26 cellular contexts compared by ENCODE assay signal in the genomic region with DNA sequence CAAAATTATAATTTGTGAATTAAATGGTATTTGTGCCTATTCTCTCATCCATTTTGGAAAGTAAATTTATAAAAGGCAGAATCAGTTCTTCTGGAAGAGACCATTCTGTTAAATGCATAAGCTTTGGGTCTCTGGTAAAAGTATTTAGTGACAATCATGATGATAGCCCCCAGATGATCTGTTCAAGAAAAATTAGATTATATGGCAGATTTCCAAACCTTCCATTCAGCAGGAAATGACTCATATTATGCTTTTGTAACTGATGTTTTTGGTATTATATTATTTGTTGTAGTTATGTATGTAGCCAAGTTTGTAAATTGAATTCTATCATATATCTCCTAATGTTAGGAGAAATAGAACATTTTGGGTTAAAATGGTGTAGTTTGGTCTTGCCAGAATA.
DNase-seq lines count a peak whose midpoint lies in the region; ATAC-seq and TF ChIP-seq lines count a peak whose summit lies in the region.
"Had no signal": no experiment of that assay in that cellular context is flagged by ENCODE, and none has a peak within 500 bp of the region (broad histone marks: within the 10 kb centered on the region; RNA-seq: fewer than 3 reads in every experiment).

No MANE protein-coding gene starts in this region.

- H3K27me3 ChIP-seq in RWPE2 (ENCODE audit: insufficient read depth, poor library complexity, severe bottlenecking) = no peaks in the 10 kb centered on the region
- no peaks in the 10 kb centered on the region for H3K27me3 ChIP-seq in CD8-positive, alpha-beta memory T cell (ENCODE audit: insufficient read depth, low read length, poor library complexity, severe bottlenecking)
- H3K27me3 ChIP-seq: cardiac muscle cell, left lung had no signal

- TF ChIP-seq CTCF in RWPE2 (IDR thresholded peaks at IDR 0.05; ENCODE audit: poor library complexity, severe bottlenecking) = no peak
- no peak for TF ChIP-seq CTCF in epithelial cell of esophagus (IDR thresholded peaks at IDR 0.05; ENCODE audit: insufficient read depth, low read depth, low read length, missing control alignments)
- TF ChIP-seq CTCF in osteocyte (IDR thresholded peaks at IDR 0.05) = no peak

- peaks cover 26% of the 10 kb centered on the region for H3K4me1 ChIP-seq in RWPE2 (ENCODE audit: insufficient read depth, poor library complexity, severe bottlenecking)
- H3K4me1 ChIP-seq in CD8-positive, alpha-beta memory T cell (ENCODE audit: insufficient read depth, low read length) = no peaks in the 10 kb centered on the region
- H3K4me1 ChIP-seq: HAP-1, left lung had no signal

- H3K4me1 Mint-ChIP-seq in osteocyte (ENCODE audit: unreplicated experiment) = peaks cover 13% of the 10 kb centered on the region
- H3K4me1 Mint-ChIP-seq in CD8-positive, alpha-beta memory T cell = no peaks in the 10 kb centered on the region
- H3K4me1 Mint-ChIP-seq: activated naive CD8-positive, alpha-beta T cell treated with anti-CD3 and anti-CD28 coated beads for 36 hours; IgD-negative memory B cell; neural crest cell; stimulated activated naive CD8-positive, alpha-beta T cell treated with anti-CD3 and anti-CD28 coated beads, Interleukin-15, amount 100 ng/mL, for 72 hours had no signal

- peak overlapping the region; percentile 12 for H3K27ac Mint-ChIP-seq in osteocyte (ENCODE audit: unreplicated experiment)
- H3K27ac Mint-ChIP-seq in CD8-positive, alpha-beta memory T cell = no peak overlapping the region
- H3K27ac Mint-ChIP-seq: activated naive CD8-positive, alpha-beta T cell treated with anti-CD3 and anti-CD28 coated beads for 36 hours; dendritic cell treated with granulocyte-macrophage colony-stimulating factor and Interleukin-4, amounts not matched to agents 40 ng/mL and 50 ng/mL, for 4 days; IgD-negative memory B cell; stimulated activated naive CD8-positive, alpha-beta T cell treated with anti-CD3 and anti-CD28 coated beads, Interleukin-15, amount 100 ng/mL, for 72 hours; type B pancreatic cell had no signal

- CTCF ChIA-PET in CD8-positive, alpha-beta memory T cell (lab: Charles Lee) = no interaction called here

- H3K27me3 Mint-ChIP-seq in osteocyte (ENCODE audit: unreplicated experiment) = no peaks in the 10 kb centered on the region
- H3K27me3 Mint-ChIP-seq in CD8-positive, alpha-beta memory T cell = no peaks in the 10 kb centered on the region
- H3K27me3 Mint-ChIP-seq: activated naive CD8-positive, alpha-beta T cell treated with anti-CD3 and anti-CD28 coated beads for 36 hours; dendritic cell treated with granulocyte-macrophage colony-stimulating factor and Interleukin-4, amounts not matched to agents 40 ng/mL and 50 ng/mL, for 4 days; IgD-negative memory B cell; stimulated activated naive CD8-positive, alpha-beta T cell treated with anti-CD3 and anti-CD28 coated beads, Interleukin-15, amount 100 ng/mL, for 72 hours; type B pancreatic cell had no signal

- H3K4me3 Mint-ChIP-seq in osteocyte (ENCODE audit: unreplicated experiment) = no peak overlapping the region
- no peak overlapping the region for H3K4me3 Mint-ChIP-seq in CD8-positive, alpha-beta memory T cell
- H3K4me3 Mint-ChIP-seq: activated naive CD8-positive, alpha-beta T cell treated with anti-CD3 and anti-CD28 coated beads for 36 hours; dendritic cell treated with granulocyte-macrophage colony-stimulating factor and Interleukin-4, amounts not matched to agents 40 ng/mL and 50 ng/mL, for 4 days; IgD-negative memory B cell; neural crest cell; stimulated activated naive CD8-positive, alpha-beta T cell treated with anti-CD3 and anti-CD28 coated beads, Interleukin-15, amount 100 ng/mL, for 72 hours; type B pancreatic cell had no signal

- no peaks in the 10 kb centered on the region for H3K36me3 Mint-ChIP-seq in osteocyte (ENCODE audit: unreplicated experiment)
- H3K36me3 Mint-ChIP-seq in CD8-positive, alpha-beta memory T cell = no peaks in the 10 kb centered on the region
- H3K36me3 Mint-ChIP-seq: activated naive CD8-positive, alpha-beta T cell treated with anti-CD3 and anti-CD28 coated beads for 36 hours; IgD-negative memory B cell; type B pancreatic cell had no signal

- H3K9me3 ChIP-seq in RWPE2 (ENCODE audit: severe bottlenecking) = no peaks in the 10 kb centered on the region
- no peaks in the 10 kb centered on the region for H3K9me3 ChIP-seq in CD8-positive, alpha-beta memory T cell (ENCODE audit: low read length)
- H3K9me3 ChIP-seq: HAP-1, left lung had no signal

- H3K9me3 Mint-ChIP-seq in osteocyte (ENCODE audit: unreplicated experiment) = no peaks in the 10 kb centered on the region
- peaks cover 0 to 5% (median 0%) of the 10 kb centered on the region in 5 donors for H3K9me3 Mint-ChIP-seq in CD8-positive, alpha-beta memory T cell
- H3K9me3 Mint-ChIP-seq: neural crest cell; stimulated activated naive CD8-positive, alpha-beta T cell treated with anti-CD3 and anti-CD28 coated beads, Interleukin-15, amount 100 ng/mL, for 72 hours; type B pancreatic cell had no signal

- DNase-seq in HS-27A (ENCODE audit: low read depth) (peak; percentile 40), RWPE2 (ENCODE audit: low spot score) (no peak), epithelial cell of esophagus (ENCODE audit: low read depth) (peak; percentile 60), osteocyte (ENCODE audit: extremely low spot score, unreplicated experiment) (no peak), T-helper 2 cell (no peak)
- DNase-seq in CD8-positive, alpha-beta memory T cell = no peak
- DNase-seq: activated CD4-positive, alpha-beta T cell treated with anti-CD3 and anti-CD28 coated beads for 48 hours; activated naive CD8-positive, alpha-beta T cell treated with anti-CD3 and anti-CD28 coated beads for 36 hours; DND-41; left lung; MM.1S; NCI-H1436 treated with DMSO at 0.1 percent for 48 hours; NCI-H2171; NCI-H526 treated with DMSO at 0.1 percent for 48 hours; SHP77 treated with DMSO at 0.1 percent for 48 hours; stimulated activated CD4-positive, alpha-beta T cell treated with anti-CD3 and anti-CD28 coated beads, Interleukin-4, amount 100 ng/mL, for 24 hours; stimulated activated naive CD8-positive, alpha-beta T cell treated with anti-CD3 and anti-CD28 coated beads, Interleukin-15, amount 100 ng/mL, for 72 hours; T-helper 1 cell had no signal

- peak overlapping the region; percentile 43 for H3K27ac ChIP-seq in RWPE2 (ENCODE audit: poor library complexity, severe bottlenecking)
- no peak overlapping the region for H3K27ac ChIP-seq in CD8-positive, alpha-beta memory T cell (ENCODE audit: low read depth, low read length)
- H3K27ac ChIP-seq: cardiac muscle cell, epithelial cell of prostate, left lung had no signal

- POLR2A ChIA-PET in CD8-positive, alpha-beta memory T cell (lab: Charles Lee) = no interaction called here

- H3K4me3 ChIP-seq in RWPE2 (ENCODE audit: severe bottlenecking) = no peak overlapping the region
- H3K4me3 ChIP-seq in epithelial cell of esophagus (ENCODE audit: low read length) = no peak overlapping the region
- no peak overlapping the region for H3K4me3 ChIP-seq in CD8-positive, alpha-beta memory T cell (ENCODE audit: low read length)
- H3K4me3 ChIP-seq: cardiac muscle cell, HAP-1, left lung had no signal

- H3K36me3 ChIP-seq in RWPE2 (ENCODE audit: low read depth) = no peaks in the 10 kb centered on the region
- H3K36me3 ChIP-seq in CD8-positive, alpha-beta memory T cell (ENCODE audit: insufficient read depth, low read length) = no peaks in the 10 kb centered on the region
- H3K36me3 ChIP-seq: cardiac muscle cell, HAP-1, left lung had no signal

- ATAC-seq in RWPE2 (ENCODE audit: low read depth) (peak; percentile 52), HG02759 (IDR thresholded peaks at IDR 0.05; ENCODE audit: unreplicated experiment) (no peak)
- ATAC-seq: left lung; stimulated activated naive CD8-positive, alpha-beta T cell treated with anti-CD3 and anti-CD28 coated beads, Interleukin-15, amount 100 ng/mL, for 72 hours had no signal

Comparison
In these comparisons a context has a peak if more than half of its experiments do, and no peak if none do; other contexts are left out.
1. DNase-seq: peak in HS-27A (single experiment) and epithelial cell of esophagus (single experiment); none in RWPE2 (single experiment), osteocyte (single experiment), T-helper 2 cell (0 of 5) and CD8-positive, alpha-beta memory T cell (0 of 5).